11 cellular contexts compared by ENCODE assay signal in the genomic region with DNA sequence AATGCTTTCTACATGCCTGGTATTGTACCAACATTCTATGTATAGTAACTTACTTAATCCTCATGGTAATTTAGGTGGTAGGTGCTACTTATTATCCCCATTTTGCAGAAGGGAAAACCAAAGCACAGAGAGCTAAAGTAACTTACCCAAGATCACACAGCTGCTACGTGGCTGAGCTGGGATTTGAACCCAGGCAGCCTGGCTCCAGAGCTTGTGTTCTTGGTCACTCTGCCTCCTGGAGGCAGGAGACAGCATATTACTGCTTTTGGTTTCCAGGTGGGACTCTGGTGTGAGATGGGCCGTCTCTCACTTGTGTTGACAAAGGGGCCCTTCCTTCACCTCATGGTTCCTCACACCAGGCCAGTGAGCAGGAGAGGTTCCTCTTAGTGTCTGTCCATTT.
A peak's percentile ranks its signal among the peaks of the same experiment; 100 is the strongest.
DNase-seq lines count a peak whose midpoint lies in the region; ATAC-seq and TF ChIP-seq lines count a peak whose summit lies in the region.
"Had no signal": no experiment of that assay in that cellular context is flagged by ENCODE, and none has a peak within 500 bp of the region (broad histone marks: within the 10 kb centered on the region; RNA-seq: fewer than 3 reads in every experiment).

No MANE protein-coding gene starts in this region.

- H3K27ac ChIP-seq in right atrium auricular region = peak overlapping the region; percentile 74 to 89
- H3K27ac ChIP-seq in right cardiac atrium (ENCODE audit: low read length) = no peak overlapping the region
- H3K27ac ChIP-seq in muscle layer of duodenum (ENCODE audit: low read length) = peak overlapping the region; percentile 79
- H3K27ac ChIP-seq: C4-2B had no signal

- no peak overlapping the region for H3K4me3 ChIP-seq in right atrium auricular region
- no peak overlapping the region for H3K4me3 ChIP-seq in right cardiac atrium (ENCODE audit: low read length)
- no peak overlapping the region for H3K4me3 ChIP-seq in muscle layer of duodenum (ENCODE audit: low read depth in 1 of 2, low read length in 2 of 2)

- ATAC-seq in right cardiac atrium = no peak
- ATAC-seq in HG03097 (IDR thresholded peaks at IDR 0.05; ENCODE audit: low FRiP score, unreplicated experiment) = no peak

- intact Hi-C loops in right cardiac atrium (cut with DNase I) = no loop called here

- H3K4me1 ChIP-seq in right atrium auricular region (peaks cover 0 to 95% of the 10 kb centered on the region in 2 donors), right cardiac atrium (ENCODE audit: control insufficient read depth, insufficient read depth, low read length) (peaks cover 26% of the 10 kb centered on the region), muscle layer of duodenum (ENCODE audit: control insufficient read depth in 1 of 2, insufficient read depth in 2 of 2, low read length in 2 of 2) (peaks cover 21 to 97% of the 10 kb centered on the region in 2 donors)

- H3K36me3 Mint-ChIP-seq in chondrocyte (ENCODE audit: low read depth) = peaks cover 4% of the 10 kb centered on the region

- H3K4me3 Mint-ChIP-seq in chondrocyte (ENCODE audit: unreplicated experiment) = no peak overlapping the region

- no peaks in the 10 kb centered on the region for H3K27me3 Mint-ChIP-seq in chondrocyte (ENCODE audit: low read depth)

- TF ChIP-seq CTCF in right atrium auricular region (IDR thresholded peaks at IDR 0.05) (no peak), chondrocyte (IDR thresholded peaks at IDR 0.05) (peak; percentile 22)

- H3K9me3 Mint-ChIP-seq in chondrocyte (ENCODE audit: low read depth) = no peaks in the 10 kb centered on the region

- H3K36me3 ChIP-seq in right atrium auricular region (no peaks in the 10 kb centered on the region), muscle layer of duodenum (ENCODE audit: control insufficient read depth in 1 of 2, insufficient read depth in 2 of 2, low read length in 2 of 2) (peaks cover 5 to 10% of the 10 kb centered on the region in 2 donors)

- H3K9me3 ChIP-seq in right atrium auricular region (no peaks in the 10 kb centered on the region), right cardiac atrium (ENCODE audit: control insufficient read depth, low read length) (no peaks in the 10 kb centered on the region), muscle layer of duodenum (ENCODE audit: control insufficient read depth in 1 of 2, low read length in 2 of 2) (no peaks in the 10 kb centered on the region)

- H3K27me3 ChIP-seq in right atrium auricular region (no peaks in the 10 kb centered on the region), right cardiac atrium (ENCODE audit: control insufficient read depth, insufficient read depth) (no peaks in the 10 kb centered on the region), muscle layer of duodenum (ENCODE audit: low read depth, low read length) (no peaks in the 10 kb centered on the region)

- 71% methylated on average over 2 of the region's 2 CpGs for WGBS in right cardiac atrium

- no peak for DNase-seq in right atrium auricular region (ENCODE audit: low spot score)
- DNase-seq in right cardiac atrium = no peak
- no peak for DNase-seq in chondrocyte (ENCODE audit: low spot score)
- no peak for DNase-seq in nucleus accumbens (lab: John Stamatoyannopoulos, UW)
- no peak for DNase-seq in medulla oblongata (ENCODE audit: extremely low spot score)
- no peak for DNase-seq in activated effector memory CD4-positive, alpha-beta T cell treated with anti-CD3 and anti-CD28 coated beads, Interleukin-2, amount 50 U/mL, for 16 hours
- DNase-seq: effector CD4-positive, alpha-beta T cell; NCI-H1417 treated with DMSO at 0.1 percent for 48 hours had no signal

- H3K27ac Mint-ChIP-seq in chondrocyte (ENCODE audit: unreplicated experiment) = peak overlapping the region; percentile 97

- peaks cover 56% of the 10 kb centered on the region for H3K4me1 Mint-ChIP-seq in chondrocyte (ENCODE audit: low read depth)
